In genomic region chr3:5186854-5187151, GRCh38 we compare ENCODE assay signal across 8 cellular contexts. TPM values are rescaled to one million over a fixed set of nuclear protein-coding genes. Genes with fewer than 3 reads are reported as not detected.
DNase-seq lines count a peak whose midpoint lies in the region; ATAC-seq and TF ChIP-seq lines count a peak whose summit lies in the region.

No MANE protein-coding gene starts in this region.

- H3K4me1 ChIP-seq in OCI-LY3 (ENCODE audit: low read length) (peaks cover 27% of the 10 kb centered on the region), endodermal cell (ENCODE audit: control insufficient read depth, insufficient read depth, low read length) (no peaks in the 10 kb centered on the region), osteoblast (ENCODE audit: insufficient read depth, low read length) (peaks cover 18% of the 10 kb centered on the region)

- no peaks in the 10 kb centered on the region for H3K9me3 Mint-ChIP-seq in endodermal cell

- H3K36me3 ChIP-seq in GM06990 (ENCODE audit: control insufficient read depth, insufficient read depth, low read length) = no peaks in the 10 kb centered on the region
- peaks cover 17% of the 10 kb centered on the region for H3K36me3 ChIP-seq in OCI-LY3 (replicated peaks; ENCODE audit: low read depth, low read length)
- peaks cover 9% of the 10 kb centered on the region for H3K36me3 ChIP-seq in endodermal cell (ENCODE audit: control insufficient read depth, insufficient read depth, low read length)
- H3K36me3 ChIP-seq in osteoblast (ENCODE audit: insufficient read depth, low read length) = peaks cover 6% of the 10 kb centered on the region

- H3K27me3 ChIP-seq in GM06990 (replicated peaks; ENCODE audit: control insufficient read depth, insufficient read depth, low read length) = no peaks in the 10 kb centered on the region
- no peaks in the 10 kb centered on the region for H3K27me3 ChIP-seq in OCI-LY3 (ENCODE audit: low read depth, low read length)
- H3K27me3 ChIP-seq in endodermal cell (ENCODE audit: control insufficient read depth, insufficient read depth, low read length, poor library complexity, severe bottlenecking) = no peaks in the 10 kb centered on the region
- no peaks in the 10 kb centered on the region for H3K27me3 ChIP-seq in osteoblast (ENCODE audit: insufficient read depth, low read length)

- H3K4me3 Mint-ChIP-seq in endodermal cell = peak overlapping the region; percentile 86

- peaks cover 23% of the 10 kb centered on the region for H3K4me1 Mint-ChIP-seq in endodermal cell

- H3K27ac Mint-ChIP-seq in endodermal cell = peak overlapping the region; percentile 89

- 51 to 53% methylated on average over 3 to 8 of the region's 8 CpGs for WGBS in endodermal cell (ENCODE audit: insufficient coverage in 1 of 2, insufficient read length in 1 of 2), 2 experiments

- H3K27ac ChIP-seq in OCI-LY3 (ENCODE audit: low read length) (peak overlapping the region; percentile 24; the same call in 1 of the 2 replicates), endodermal cell (ENCODE audit: low read depth, low read length) (no peak overlapping the region), osteoblast (ENCODE audit: low read depth, low read length) (peak overlapping the region; percentile 80)

- H3K4me3 ChIP-seq in GM06990 (replicated peaks; ENCODE audit: low read depth, low read length) (peak overlapping the region; percentile 73), OCI-LY3 (ENCODE audit: low read length) (peak overlapping the region; percentile 82), endodermal cell (ENCODE audit: low read length) (peak overlapping the region; percentile 93), osteoblast (ENCODE audit: insufficient read depth, low read length) (peak overlapping the region; percentile 84)

- H2AFZ ChIP-seq in OCI-LY3 (ENCODE audit: low read depth, low read length) (peak overlapping the region; percentile 49; the same call in 1 of the 2 replicates), osteoblast (ENCODE audit: low read length) (peak overlapping the region; percentile 71)

- peaks cover 43% of the 10 kb centered on the region for H3K79me2 ChIP-seq in OCI-LY3 (ENCODE audit: low read length)
- peaks cover 41% of the 10 kb centered on the region for H3K79me2 ChIP-seq in osteoblast (ENCODE audit: insufficient read depth, low read length)

- TF ChIP-seq CTCF in GM06990 (IDR thresholded peaks at IDR 0.05; ENCODE audit: insufficient read depth, low read length, poor library complexity, severe bottlenecking) = no peak
- no peak for TF ChIP-seq CTCF in OCI-LY3 (IDR thresholded peaks at IDR 0.05; ENCODE audit: low read depth, low read length)
- no peak for TF ChIP-seq CTCF in endodermal cell (conservative IDR thresholded peaks at IDR 0.05)
- TF ChIP-seq CTCF in osteoblast (IDR thresholded peaks at IDR 0.05; ENCODE audit: extremely low read depth, low read depth, low read length) = no peak

- DNase-seq in GM06990 (ENCODE audit: extremely low read depth, insufficient read length) (no peak), endodermal cell (no peak), osteoblast (ENCODE audit: insufficient read length, low spot score, missing footprints) (no peak), NCI-H524 treated with DMSO at 0.1 percent for 48 hours (lab: John Stamatoyannopoulos, UW) (no peak), NCI-H1694 (lab: John Stamatoyannopoulos, UW) (no peak), NCI-H1694 treated with DMSO at 0.1 percent for 48 hours (lab: John Stamatoyannopoulos, UW) (no peak)

- H3K27me3 Mint-ChIP-seq in endodermal cell (ENCODE audit: insufficient read depth) = no peaks in the 10 kb centered on the region

- H3K9me3 ChIP-seq in OCI-LY3 (ENCODE audit: insufficient read depth, low read length) (no peaks in the 10 kb centered on the region), endodermal cell (ENCODE audit: control insufficient read depth, low read length) (no peaks in the 10 kb centered on the region), osteoblast (ENCODE audit: low read depth, low read length) (no peaks in the 10 kb centered on the region)

- H3K9ac ChIP-seq in OCI-LY3 (ENCODE audit: low read length) (peak overlapping the region; percentile 76), endodermal cell (ENCODE audit: extremely low read depth, low read length, poor library complexity, severe bottlenecking) (peak overlapping the region; percentile 65)

- H3K4me2 ChIP-seq in OCI-LY3 (ENCODE audit: low read length) (peak overlapping the region; percentile 77), osteoblast (ENCODE audit: insufficient read depth, low read length) (peak overlapping the region; percentile 92)

- H4K20me1 ChIP-seq in OCI-LY3 (ENCODE audit: insufficient read depth, low read length) (peaks cover 5% of the 10 kb centered on the region; the same call in 1 of the 2 replicates), osteoblast (ENCODE audit: insufficient read depth, low read length) (peaks cover 13% of the 10 kb centered on the region)

- H3K36me3 Mint-ChIP-seq in endodermal cell (ENCODE audit: low read depth) = peaks cover 21% of the 10 kb centered on the region

- ATAC-seq in HG03521 (IDR thresholded peaks at IDR 0.05; ENCODE audit: unreplicated experiment) = no peak

RNA-seq across cellular contexts. Expression of gene EDEM1, which starts 0.7 kb away (rescaled TPM):
- total RNA-seq in endodermal cell (10 to 100 TPM; 24.5 to 28.1 TPM), osteoblast (38.7 and 46.3 TPM in 2 replicates)
- polyA plus RNA-seq in endodermal cell (2013, experiment 1 of 2) = 10.5 TPM
- polyA plus RNA-seq in endodermal cell (2013, experiment 2 of 2) = 11.2 TPM
